16 cellular contexts compared by ENCODE assay signal in the genomic region with DNA sequence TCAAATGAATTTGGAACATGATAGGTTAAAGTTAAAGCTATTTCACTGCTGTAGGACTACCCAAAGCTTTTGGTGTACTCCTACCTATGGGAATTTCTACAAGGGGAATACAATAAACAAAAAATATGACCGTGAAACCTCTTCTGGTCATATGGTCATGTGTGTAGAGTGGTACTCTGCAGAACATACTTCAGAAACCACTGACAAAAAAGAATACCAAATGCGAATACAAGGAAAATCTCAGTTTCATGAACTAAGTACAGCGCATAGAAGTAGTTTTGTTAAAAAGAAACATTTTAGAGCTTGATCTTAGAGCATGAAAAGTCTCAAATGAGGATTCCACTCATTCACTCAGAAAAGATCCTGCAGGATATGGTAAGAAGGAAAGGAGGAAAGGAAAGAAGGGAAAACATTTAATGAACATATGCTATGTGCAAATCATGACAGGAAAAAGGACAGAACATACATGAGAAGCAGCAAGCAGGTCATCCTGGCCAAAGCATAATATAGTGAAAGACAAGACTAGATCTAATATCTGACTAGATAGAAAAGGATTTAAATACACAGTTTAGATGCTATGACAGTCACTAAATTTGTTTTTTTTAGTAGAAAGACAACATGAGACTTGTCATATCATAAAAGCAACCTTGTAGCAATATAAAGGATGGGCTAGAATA. TPM values are rescaled to one million over a fixed set of nuclear protein-coding genes. Genes with fewer than 3 reads are reported as not detected.
A peak's percentile ranks its signal among the peaks of the same experiment; 100 is the strongest.
DNase-seq lines count a peak whose midpoint lies in the region; ATAC-seq and TF ChIP-seq lines count a peak whose summit lies in the region.
"Had no signal": no experiment of that assay in that cellular context is flagged by ENCODE, and none has a peak within 500 bp of the region (broad histone marks: within the 10 kb centered on the region; RNA-seq: fewer than 3 reads in every experiment).

No MANE protein-coding gene starts in this region.

- H3K27ac Mint-ChIP-seq in progenitor cell of endocrine pancreas: peak overlapping the region; percentile 3
- no peak overlapping the region for H3K27ac Mint-ChIP-seq in CD4-positive, alpha-beta T cell
- peak overlapping the region in 1 of 2 donors; percentile 53 for H3K27ac Mint-ChIP-seq in activated naive CD4-positive, alpha-beta T cell treated with anti-CD3 and anti-CD28 coated beads, Interleukin-2, amount 50 U/mL, for 72 hours
- H3K27ac Mint-ChIP-seq: CD4-positive, CD25-positive, alpha-beta regulatory T cell; GM23338 had no signal

- no peaks in the 10 kb centered on the region for H3K9me3 ChIP-seq in CD4-positive, alpha-beta T cell (ENCODE audit: control insufficient read depth, low read length)
- H3K9me3 ChIP-seq: HAP-1 had no signal

- DNase-seq in progenitor cell of endocrine pancreas (ENCODE audit: low spot score, unreplicated experiment): no peak
- no peak for DNase-seq in CD4-positive, alpha-beta T cell
- no peak for DNase-seq in activated naive CD4-positive, alpha-beta T cell treated with anti-CD3 and anti-CD28 coated beads, Interleukin-2, amount 50 U/mL, for 72 hours (ENCODE audit: low spot score in 2 of 2)
- DNase-seq in NCI-H345 (lab: John Stamatoyannopoulos, UW): no peak
- DNase-seq: ACHN; Calu3; CD4-positive, CD25-positive, alpha-beta regulatory T cell; DMS 273 treated with DMSO at 0.1 percent for 48 hours; Kasumi-1 had no signal

- no peaks in the 10 kb centered on the region for H3K27me3 Mint-ChIP-seq in progenitor cell of endocrine pancreas
- H3K27me3 Mint-ChIP-seq in CD4-positive, alpha-beta T cell: no peaks in the 10 kb centered on the region
- H3K27me3 Mint-ChIP-seq: CD4-positive, CD25-positive, alpha-beta regulatory T cell had no signal

- H3K36me3 Mint-ChIP-seq in progenitor cell of endocrine pancreas (ENCODE audit: insufficient read depth): peaks cover 16% of the 10 kb centered on the region
- peaks cover 68% of the 10 kb centered on the region for H3K36me3 Mint-ChIP-seq in CD4-positive, alpha-beta T cell (ENCODE audit: low read depth)
- H3K36me3 Mint-ChIP-seq in activated naive CD4-positive, alpha-beta T cell treated with anti-CD3 and anti-CD28 coated beads, Interleukin-2, amount 50 U/mL, for 72 hours: peaks cover 0 to 10% of the 10 kb centered on the region in 2 donors

- intact Hi-C loops in CD4-positive, alpha-beta T cell (cut with DNase I, micrococcal nuclease): no loop called here

- CTCF ChIA-PET in CD4-positive, alpha-beta T cell (lab: Charles Lee): no interaction called here

- no peaks in the 10 kb centered on the region for H3K27me3 ChIP-seq in CD4-positive, alpha-beta T cell (ENCODE audit: control insufficient read depth, insufficient read depth, low read length)
- H3K27me3 ChIP-seq: BLaER1 treated with 17β-estradiol and CSF1 and Interleukin-3, amounts not matched to agents 10 nM and 100 nM had no signal

- H3K4me1 Mint-ChIP-seq in progenitor cell of endocrine pancreas (ENCODE audit: low read depth): no peaks in the 10 kb centered on the region
- H3K4me1 Mint-ChIP-seq in CD4-positive, alpha-beta T cell (ENCODE audit: low read depth): no peaks in the 10 kb centered on the region
- H3K4me1 Mint-ChIP-seq: GM23338 had no signal

- ATAC-seq in GM18498 (IDR thresholded peaks at IDR 0.05; ENCODE audit: unreplicated experiment) (peak; percentile 97), GM19395 (IDR thresholded peaks at IDR 0.05; ENCODE audit: unreplicated experiment) (peak; percentile 92), HG02943 (IDR thresholded peaks at IDR 0.05; ENCODE audit: low read depth, unreplicated experiment) (peak; percentile 92)
- ATAC-seq in CD4-positive, alpha-beta T cell (ENCODE audit: poor library complexity): no peak
- no peak for ATAC-seq in activated naive CD4-positive, alpha-beta T cell treated with anti-CD3 and anti-CD28 coated beads, Interleukin-2, amount 50 U/mL, for 72 hours
- ATAC-seq: GM23338, K562 had no signal

- POLR2A ChIA-PET in CD4-positive, alpha-beta T cell (lab: Charles Lee): no interaction called here

- H3K9me3 Mint-ChIP-seq in progenitor cell of endocrine pancreas (ENCODE audit: low read depth): no peaks in the 10 kb centered on the region
- H3K9me3 Mint-ChIP-seq in CD4-positive, alpha-beta T cell: no peaks in the 10 kb centered on the region
- no peaks in the 10 kb centered on the region for H3K9me3 Mint-ChIP-seq in activated naive CD4-positive, alpha-beta T cell treated with anti-CD3 and anti-CD28 coated beads, Interleukin-2, amount 50 U/mL, for 72 hours
- H3K9me3 Mint-ChIP-seq: CD4-positive, CD25-positive, alpha-beta regulatory T cell; GM23338 had no signal

- H3K27ac ChIP-seq in CD4-positive, alpha-beta T cell (ENCODE audit: low read depth, low read length): no peak overlapping the region
- H3K27ac ChIP-seq: BLaER1 treated with 17β-estradiol and CSF1 and Interleukin-3, amounts not matched to agents 10 nM and 100 nM had no signal

- H3K4me3 Mint-ChIP-seq in progenitor cell of endocrine pancreas (ENCODE audit: low read depth): no peak overlapping the region
- no peak overlapping the region for H3K4me3 Mint-ChIP-seq in CD4-positive, alpha-beta T cell
- H3K4me3 Mint-ChIP-seq: CD4-positive, CD25-positive, alpha-beta regulatory T cell; GM23338 had no signal

- TF ChIP-seq CTCF in progenitor cell of endocrine pancreas (IDR thresholded peaks at IDR 0.05; ENCODE audit: unreplicated experiment): no peak
- no peak for TF ChIP-seq CTCF in CD4-positive, alpha-beta T cell (IDR thresholded peaks at IDR 0.05)

RNA-seq across cellular contexts. Expression of gene SNX14, which starts 36.5 kb away (rescaled TPM):
- 88.3 and 97.0 TPM in 2 replicates for total RNA-seq in progenitor cell of endocrine pancreas
- total RNA-seq in CD4-positive, alpha-beta T cell: 10 to 100 TPM; 30.8 to 31.5 TPM
- total RNA-seq in activated naive CD4-positive, alpha-beta T cell treated with anti-CD3 and anti-CD28 coated beads, Interleukin-2, amount 50 U/mL, for 72 hours: 10 to 100 TPM; 53.6 to 54.8 TPM

Comparison
In these comparisons a context has a peak if more than half of its experiments do, and no peak if none do; other contexts are left out.
1. ATAC-seq: peak in GM18498 (single experiment), GM19395 (single experiment) and HG02943 (single experiment); none in CD4-positive, alpha-beta T cell (single experiment) and activated naive CD4-positive, alpha-beta T cell treated with anti-CD3 and anti-CD28 coated beads, Interleukin-2, amount 50 U/mL, for 72 hours (0 of 2).